9 cellular contexts compared by ENCODE assay signal in genomic region chr4:87014284-87014782, GRCh38.
DNase-seq lines count a peak whose midpoint lies in the region; ATAC-seq and TF ChIP-seq lines count a peak whose summit lies in the region.
"Had no signal": no experiment of that assay in that cellular context is flagged by ENCODE, and none has a peak within 500 bp of the region (broad histone marks: within the 10 kb centered on the region; RNA-seq: fewer than 3 reads in every experiment).

No MANE protein-coding gene starts in this region.

- no peaks in the 10 kb centered on the region for H3K9me3 ChIP-seq in lower lobe of right lung
- H3K9me3 ChIP-seq in upper lobe of right lung = no peaks in the 10 kb centered on the region

- H3K27ac ChIP-seq in lower lobe of right lung (peak overlapping the region; percentile 72), upper lobe of right lung (peak overlapping the region; percentile 80)

- intact Hi-C loops in activated CD4-positive, alpha-beta T cell treated with anti-CD3 and anti-CD28 coated beads, Interleukin-2, amount 10 ng/mL, durations not matched to agents 24 days and 14 days (cut with micrococcal nuclease) = loop anchor here (1.0 kb wide), 1 partner anchor 8 kb away; no protein-coding TSS in a partner anchor
- intact Hi-C loops in lower lobe of right lung (cut with DNase I) = no loop called here
- intact Hi-C loops in upper lobe of right lung (cut with DNase I) = no loop called here

- TF ChIP-seq CTCF in brain (conservative IDR thresholded peaks at IDR 0.05) (no peak), lower lobe of right lung (IDR thresholded peaks at IDR 0.05) (no peak), upper lobe of right lung (IDR thresholded peaks at IDR 0.05) (no peak)

- no peaks in the 10 kb centered on the region for H3K27me3 Mint-ChIP-seq in activated CD4-positive, alpha-beta T cell treated with anti-CD3 and anti-CD28 coated beads, Interleukin-2, amount 10 ng/mL, durations not matched to agents 24 days and 14 days
- no peaks in the 10 kb centered on the region for H3K27me3 Mint-ChIP-seq in brain

- H3K4me3 Mint-ChIP-seq in activated CD4-positive, alpha-beta T cell treated with anti-CD3 and anti-CD28 coated beads, Interleukin-2, amount 10 ng/mL, durations not matched to agents 24 days and 14 days = peak overlapping the region; percentile 64
- peak overlapping the region in 1 of 5 experiments; percentile 31 for H3K4me3 Mint-ChIP-seq in brain

- no peaks in the 10 kb centered on the region for H3K36me3 ChIP-seq in lower lobe of right lung
- H3K36me3 ChIP-seq in upper lobe of right lung = no peaks in the 10 kb centered on the region

- H3K36me3 Mint-ChIP-seq in activated CD4-positive, alpha-beta T cell treated with anti-CD3 and anti-CD28 coated beads, Interleukin-2, amount 10 ng/mL, durations not matched to agents 24 days and 14 days (ENCODE audit: low read depth) = peaks cover 3% of the 10 kb centered on the region
- no peaks in the 10 kb centered on the region for H3K36me3 Mint-ChIP-seq in brain

- ATAC-seq in lower lobe of right lung = peak in 1 of 2 donors; percentile 19
- ATAC-seq in upper lobe of right lung = no peak
- no peak for ATAC-seq in GM19397 (IDR thresholded peaks at IDR 0.05; ENCODE audit: unreplicated experiment)

- H3K9me3 Mint-ChIP-seq in activated CD4-positive, alpha-beta T cell treated with anti-CD3 and anti-CD28 coated beads, Interleukin-2, amount 10 ng/mL, durations not matched to agents 24 days and 14 days = peaks cover 3% of the 10 kb centered on the region
- no peaks in the 10 kb centered on the region for H3K9me3 Mint-ChIP-seq in brain

- H3K4me1 Mint-ChIP-seq in activated CD4-positive, alpha-beta T cell treated with anti-CD3 and anti-CD28 coated beads, Interleukin-2, amount 10 ng/mL, durations not matched to agents 24 days and 14 days = peaks cover 72% of the 10 kb centered on the region
- H3K4me1 Mint-ChIP-seq in brain = peaks cover 70% of the 10 kb centered on the region

- H3K27me3 ChIP-seq in lower lobe of right lung (ENCODE audit: low read depth) = no peaks in the 10 kb centered on the region
- no peaks in the 10 kb centered on the region for H3K27me3 ChIP-seq in upper lobe of right lung

- peak overlapping the region; percentile 53 for H3K27ac Mint-ChIP-seq in activated CD4-positive, alpha-beta T cell treated with anti-CD3 and anti-CD28 coated beads, Interleukin-2, amount 10 ng/mL, durations not matched to agents 24 days and 14 days
- peak overlapping the region in 3 of 5 experiments; percentile 62 to 72 (median 71) for H3K27ac Mint-ChIP-seq in brain

- H3K4me1 ChIP-seq in lower lobe of right lung (peaks cover 98% of the 10 kb centered on the region), upper lobe of right lung (peaks cover 92% of the 10 kb centered on the region)

- no peak for DNase-seq in activated CD4-positive, alpha-beta T cell treated with anti-CD3 and anti-CD28 coated beads, Interleukin-2, amount 10 ng/mL, durations not matched to agents 24 days and 14 days
- no peak for DNase-seq in activated CD4-positive, alpha-beta T cell treated with anti-CD3 and anti-CD28 coated beads for 1 hour
- no peak for DNase-seq in lower lobe of right lung
- no peak for DNase-seq in upper lobe of right lung
- DNase-seq in GDM1 (lab: John Stamatoyannopoulos, UW) = no peak
- DNase-seq in C1 segment of cervical spinal cord (lab: John Stamatoyannopoulos, UW) = no peak
- DNase-seq: retina had no signal

- peak overlapping the region; percentile 15 for H3K4me3 ChIP-seq in lower lobe of right lung
- H3K4me3 ChIP-seq in upper lobe of right lung = no peak overlapping the region
